8 cellular contexts compared by ENCODE assay signal in genomic region chr7:35537067-35538023, GRCh38.
DNase-seq lines count a peak whose midpoint lies in the region; ATAC-seq and TF ChIP-seq lines count a peak whose summit lies in the region.

No MANE protein-coding gene starts in this region.

- no peaks in the 10 kb centered on the region for H3K36me3 ChIP-seq in HUES64 (ENCODE audit: insufficient read depth, low read length)
- H3K36me3 ChIP-seq in fibroblast of lung (ENCODE audit: control insufficient read depth, insufficient read depth, low read length) = no peaks in the 10 kb centered on the region

- peaks cover 14% of the 10 kb centered on the region for H3K27me3 Mint-ChIP-seq in activated T-cell treated with anti-CD3 and anti-CD28 coated beads, Interleukin-2, amount 50 U/mL, for 72 hours (ENCODE audit: low read depth)
- peaks cover 8 to 10% of the 10 kb centered on the region in 2 donors for H3K27me3 Mint-ChIP-seq in natural killer cell (ENCODE audit: low read depth in 2 of 2)
- H3K27me3 Mint-ChIP-seq in stimulated activated memory B cell treated with anti-CD40 and anti-IgM and Interleukin-4, amounts not matched to agents 10 μg/mL and 1 μg/mL and 100 μg/mL, for 72 hours = peaks cover 22% of the 10 kb centered on the region

- TF ChIP-seq CTCF in fibroblast of lung (conservative IDR thresholded peaks at IDR 0.05 in 1 of 2, IDR thresholded peaks at IDR 0.05 in 1 of 2; ENCODE audit: low read depth in 1 of 2, low read length in 2 of 2) (peak; percentile 89 to 91), natural killer cell (IDR thresholded peaks at IDR 0.05) (peak; percentile 92)

- intact Hi-C loops in natural killer cell (cut with micrococcal nuclease) = loop anchor here (1.0 to 5.0 kb wide), 4 partner anchors 112 to 714 kb away; no protein-coding TSS in a partner anchor

- H3K27ac ChIP-seq in HUES64 (ENCODE audit: low read depth, low read length) (no peak overlapping the region), fibroblast of lung (ENCODE audit: insufficient read depth, low read length) (no peak overlapping the region)

- H3K4me3 ChIP-seq in HUES64 (ENCODE audit: low read length) (peak overlapping the region; percentile 49), fibroblast of lung (replicated peaks in 1 of 4; ENCODE audit: control extremely low read depth in 1 of 4, insufficient read depth in 1 of 4, low read depth in 3 of 4, low read length in 4 of 4) (peak overlapping the region in 1 of 4 experiments; percentile 33)

- H3K9ac ChIP-seq in HUES64 (ENCODE audit: low read depth, low read length) = no peak overlapping the region
- no peak overlapping the region for H3K9ac ChIP-seq in fibroblast of lung (ENCODE audit: insufficient read depth, low read length)

- no peaks in the 10 kb centered on the region for H3K9me3 Mint-ChIP-seq in activated T-cell treated with anti-CD3 and anti-CD28 coated beads, Interleukin-2, amount 50 U/mL, for 72 hours
- H3K9me3 Mint-ChIP-seq in natural killer cell = no peaks in the 10 kb centered on the region
- no peaks in the 10 kb centered on the region for H3K9me3 Mint-ChIP-seq in stimulated activated memory B cell treated with anti-CD40 and anti-IgM and Interleukin-4, amounts not matched to agents 10 μg/mL and 1 μg/mL and 100 μg/mL, for 72 hours

- H3K4me3 Mint-ChIP-seq in activated T-cell treated with anti-CD3 and anti-CD28 coated beads, Interleukin-2, amount 50 U/mL, for 72 hours = peak overlapping the region; percentile 67 to 75
- H3K4me3 Mint-ChIP-seq in natural killer cell = peak overlapping the region; percentile 80
- peak overlapping the region; percentile 64 for H3K4me3 Mint-ChIP-seq in stimulated activated memory B cell treated with anti-CD40 and anti-IgM and Interleukin-4, amounts not matched to agents 10 μg/mL and 1 μg/mL and 100 μg/mL, for 72 hours

- H4K20me1 ChIP-seq in fibroblast of lung (ENCODE audit: control insufficient read depth, extremely low read depth, insufficient read depth, low read length) = no peaks in the 10 kb centered on the region

- peak; percentile 65 for DNase-seq in DMS153 treated with DMSO at 0.1 percent for 48 hours (lab: John Stamatoyannopoulos, UW; ENCODE audit: unreplicated experiment)
- peak; percentile 73 for DNase-seq in OCI-M1 (lab: John Stamatoyannopoulos, UW)
- DNase-seq in activated T-cell treated with anti-CD3 and anti-CD28 coated beads, Interleukin-2, amount 50 U/mL, for 72 hours = peak; percentile 78 to 83
- DNase-seq in fibroblast of lung (ENCODE audit: low read depth in 2 of 2) = peak; percentile 45 to 58
- peak; percentile 74 for DNase-seq in natural killer cell

- H3K27me3 ChIP-seq in HUES64 (ENCODE audit: insufficient read depth, low read length) (peaks cover 27% of the 10 kb centered on the region), fibroblast of lung (ENCODE audit: control insufficient read depth, insufficient read depth, low read length) (peaks cover 4% of the 10 kb centered on the region)

- H3K79me2 ChIP-seq in fibroblast of lung (ENCODE audit: control insufficient read depth, insufficient read depth, low read length) = no peaks in the 10 kb centered on the region

- H3K9me3 ChIP-seq in HUES64 (ENCODE audit: insufficient read depth, low read depth, low read length) (no peaks in the 10 kb centered on the region), fibroblast of lung (ENCODE audit: control insufficient read depth, insufficient read depth, low read depth, low read length) (no peaks in the 10 kb centered on the region)

- no peak overlapping the region for H3K27ac Mint-ChIP-seq in activated T-cell treated with anti-CD3 and anti-CD28 coated beads, Interleukin-2, amount 50 U/mL, for 72 hours
- no peak overlapping the region for H3K27ac Mint-ChIP-seq in natural killer cell
- H3K27ac Mint-ChIP-seq in stimulated activated memory B cell treated with anti-CD40 and anti-IgM and Interleukin-4, amounts not matched to agents 10 μg/mL and 1 μg/mL and 100 μg/mL, for 72 hours = no peak overlapping the region

- H3K36me3 Mint-ChIP-seq in activated T-cell treated with anti-CD3 and anti-CD28 coated beads, Interleukin-2, amount 50 U/mL, for 72 hours (ENCODE audit: insufficient read depth in 2 of 2) = no peaks in the 10 kb centered on the region
- no peaks in the 10 kb centered on the region for H3K36me3 Mint-ChIP-seq in natural killer cell
- no peaks in the 10 kb centered on the region for H3K36me3 Mint-ChIP-seq in stimulated activated memory B cell treated with anti-CD40 and anti-IgM and Interleukin-4, amounts not matched to agents 10 μg/mL and 1 μg/mL and 100 μg/mL, for 72 hours

- WGBS in HUES64 = 9% methylated on average over 43 of the region's 43 CpGs

- no peaks in the 10 kb centered on the region for H3K4me1 Mint-ChIP-seq in activated T-cell treated with anti-CD3 and anti-CD28 coated beads, Interleukin-2, amount 50 U/mL, for 72 hours (ENCODE audit: low read depth)
- H3K4me1 Mint-ChIP-seq in natural killer cell = peaks cover 0 to 4% of the 10 kb centered on the region in 2 donors
- no peaks in the 10 kb centered on the region for H3K4me1 Mint-ChIP-seq in stimulated activated memory B cell treated with anti-CD40 and anti-IgM and Interleukin-4, amounts not matched to agents 10 μg/mL and 1 μg/mL and 100 μg/mL, for 72 hours

- H3K4me1 ChIP-seq in HUES64 (ENCODE audit: insufficient read depth, low read length) (no peaks in the 10 kb centered on the region), fibroblast of lung (ENCODE audit: control insufficient read depth, extremely low read depth, insufficient read depth, low read length) (no peaks in the 10 kb centered on the region)

- H3K4me2 ChIP-seq in fibroblast of lung (ENCODE audit: extremely low read depth, insufficient read depth, low read length) = peak overlapping the region; percentile 44

- H2AFZ ChIP-seq in fibroblast of lung (ENCODE audit: low read length) = peak overlapping the region; percentile 46

- ATAC-seq in GM21528 (IDR thresholded peaks at IDR 0.05; ENCODE audit: low FRiP score, unreplicated experiment) = peak; percentile 99
- peak; percentile 97 to 98 for ATAC-seq in activated T-cell treated with anti-CD3 and anti-CD28 coated beads, Interleukin-2, amount 50 U/mL, for 72 hours (replicated peaks in 1 of 2)
- peak; percentile 97 to 99 (median 99) for ATAC-seq in natural killer cell
- peak; percentile 92 for ATAC-seq in stimulated activated memory B cell treated with anti-CD40 and anti-IgM and Interleukin-4, amounts not matched to agents 10 μg/mL and 1 μg/mL and 100 μg/mL, for 72 hours
